In genomic region chr5:160469156-160470144, GRCh38 we compare ENCODE assay signal across 12 cellular contexts. TPM values are rescaled to one million over a fixed set of nuclear protein-coding genes. Genes with fewer than 3 reads are reported as not detected.
DNase-seq lines count a peak whose midpoint lies in the region; ATAC-seq and TF ChIP-seq lines count a peak whose summit lies in the region.
"Had no signal": no experiment of that assay in that cellular context is flagged by ENCODE, and none has a peak within 500 bp of the region (broad histone marks: within the 10 kb centered on the region; RNA-seq: fewer than 3 reads in every experiment).

No MANE protein-coding gene starts in this region.

- H3K36me3 Mint-ChIP-seq in T-cell (no peaks in the 10 kb centered on the region), glutamatergic neuron (ENCODE audit: unreplicated experiment) (no peaks in the 10 kb centered on the region)

- DNase-seq in GM12864 (ENCODE audit: low read depth) = no peak
- no peak for DNase-seq in T-cell
- DNase-seq in glomerular visceral epithelial cell (ENCODE audit: extremely low spot score) = peak; percentile 68
- no peak for DNase-seq in prostate gland (ENCODE audit: low spot score)
- no peak for DNase-seq in SKM-1 treated with dmso at 0.1 percent for 144 hours (lab: John Stamatoyannopoulos, UW; ENCODE audit: unreplicated experiment)
- DNase-seq in glutamatergic neuron = no peak
- no peak for DNase-seq in posterior cingulate gyrus
- DNase-seq: HCEC 1CT, heart right ventricle, NCI-H2029 treated with DMSO at 0.1 percent for 48 hours, testis had no signal

- CTCF ChIA-PET in T-cell (lab: Charles Lee) = interaction anchor here (1.0 to 5.0 kb wide), 3 partner anchors 31 to 38 kb away, joined by 3 to 20 read pairs (median 5); no protein-coding TSS in a partner anchor

- WGBS in prostate gland = 94% methylated on average over 20 of the region's 20 CpGs

- H3K9me3 Mint-ChIP-seq in T-cell = no peaks in the 10 kb centered on the region
- H3K9me3 Mint-ChIP-seq in glutamatergic neuron (ENCODE audit: unreplicated experiment) = no peaks in the 10 kb centered on the region

- H3K79me2 ChIP-seq in ACC112 (ENCODE audit: control insufficient read depth, insufficient read depth, low read length, unreplicated experiment) = peaks cover 37% of the 10 kb centered on the region

- no peaks in the 10 kb centered on the region for H3K27me3 ChIP-seq in ACC112 (ENCODE audit: insufficient read depth, low read length)
- H3K27me3 ChIP-seq in prostate gland (replicated peaks; ENCODE audit: insufficient read depth) = no peaks in the 10 kb centered on the region
- H3K27me3 ChIP-seq: heart right ventricle, testis had no signal

- H3K4me3 Mint-ChIP-seq in T-cell = peak overlapping the region; percentile 88 to 96 (median 89)
- no peak overlapping the region for H3K4me3 Mint-ChIP-seq in glutamatergic neuron (ENCODE audit: unreplicated experiment)

- H3K27ac Mint-ChIP-seq in T-cell = peak overlapping the region; percentile 84 to 86
- H3K27ac Mint-ChIP-seq in glutamatergic neuron (ENCODE audit: unreplicated experiment) = no peak overlapping the region

- H3K4me1 ChIP-seq in ACC112 (ENCODE audit: control insufficient read depth, insufficient read depth, low read length, unreplicated experiment) = peaks cover 42% of the 10 kb centered on the region
- H3K4me1 ChIP-seq in prostate gland (replicated peaks) = no peaks in the 10 kb centered on the region

- TF ChIP-seq POLR2A in prostate gland (IDR thresholded peaks at IDR 0.05) = no peak

- H3K36me3 ChIP-seq in ACC112 (ENCODE audit: insufficient read depth, low read length) = no peaks in the 10 kb centered on the region
- no peaks in the 10 kb centered on the region for H3K36me3 ChIP-seq in prostate gland
- H3K36me3 ChIP-seq: heart right ventricle had no signal

- intact Hi-C loops in prostate gland (cut with DNase I) (no loop called here), posterior cingulate gyrus (cut with DNase I) (no loop called here)

- H3K27ac ChIP-seq in ACC112 (ENCODE audit: low read depth, low read length) (peak overlapping the region; percentile 43), prostate gland (no peak overlapping the region)
- H3K27ac ChIP-seq: testis had no signal

- TF ChIP-seq CTCF in GM12864 (IDR thresholded peaks at IDR 0.05; ENCODE audit: low read depth, low read length, missing control alignments) (no peak), prostate gland (IDR thresholded peaks at IDR 0.05) (no peak), glutamatergic neuron (IDR thresholded peaks at IDR 0.05; ENCODE audit: partially characterized antibody, unreplicated experiment) (no peak)

- H3K9me3 ChIP-seq in prostate gland = no peaks in the 10 kb centered on the region
- H3K9me3 ChIP-seq: heart right ventricle, testis had no signal

- H2AFZ ChIP-seq in ACC112 (ENCODE audit: low read length, unreplicated experiment) = no peak overlapping the region

- no peak for ATAC-seq in T-cell (replicated peaks in 1 of 4)
- ATAC-seq: heart right ventricle had no signal

- H3K4me1 Mint-ChIP-seq in T-cell (peaks cover 78 to 87% (median 78%) of the 10 kb centered on the region in 3 donors), glutamatergic neuron (ENCODE audit: low read depth, unreplicated experiment) (no peaks in the 10 kb centered on the region)

- POLR2A ChIA-PET in T-cell (lab: Charles Lee) = no interaction called here

- H3K27me3 Mint-ChIP-seq in T-cell (no peaks in the 10 kb centered on the region), glutamatergic neuron (ENCODE audit: unreplicated experiment) (no peaks in the 10 kb centered on the region)

- H3K4me3 ChIP-seq in ACC112 (ENCODE audit: low read depth, low read length) (peak overlapping the region; percentile 66), GM12864 (ENCODE audit: low read depth, low read length) (peak overlapping the region; percentile 69), prostate gland (no peak overlapping the region)
- H3K4me3 ChIP-seq: testis had no signal

RNA-seq across cellular contexts. Expression of gene PTTG1, which starts 47.8 kb away (rescaled TPM):
- 10 to 100 TPM in 2 of 5 donors, 1 to 10 TPM in 3; 6.6 to 16.5 (median 8.8) TPM for total RNA-seq in T-cell
- total RNA-seq in prostate gland = 10 to 100 TPM in 1 of 2 donors, 1 to 10 TPM in 1; 4.3 to 44.9 TPM
- 25.3 TPM for total RNA-seq in glutamatergic neuron (ENCODE audit: unreplicated experiment)

RNA-seq across cellular contexts. Expression of gene SLU7, which starts 50.6 kb away (rescaled TPM):
- 10 to 100 TPM; 64.9 to 76.8 (median 75.2) TPM for total RNA-seq in T-cell
- total RNA-seq in prostate gland = 10 to 100 TPM; 67.4 to 88.0 TPM
- total RNA-seq in glutamatergic neuron (ENCODE audit: unreplicated experiment) = 44.7 TPM

Comparison
In these comparisons a context has a peak if more than half of its experiments do, and no peak if none do; other contexts are left out.
1. H3K4me3 ChIP-seq: peak in ACC112 (single experiment) and GM12864 (single experiment); none in prostate gland (0 of 2).